20 cellular contexts compared by ENCODE assay signal in genomic region chr20:59802018-59802417, GRCh38.
"Had no signal": no experiment of that assay in that cellular context is flagged by ENCODE, and none has a peak within 500 bp of the region (broad histone marks: within the 10 kb centered on the region; RNA-seq: fewer than 3 reads in every experiment).

No MANE protein-coding gene starts in this region.

- H3K27me3 ChIP-seq: esophagus squamous epithelium, right lobe of liver, thyroid gland, upper lobe of left lung had no signal

- H3K36me3 ChIP-seq: esophagus squamous epithelium, left ventricle myocardium inferior, right lobe of liver, thyroid gland, upper lobe of left lung, WERI-Rb-1 had no signal

- H3K4me3 ChIP-seq: esophagus squamous epithelium, left ventricle myocardium inferior, mucosa of descending colon, right lobe of liver, thyroid gland, upper lobe of left lung had no signal

- DNase-seq: activated CD4-positive, alpha-beta memory T cell treated with anti-CD3 and anti-CD28 coated beads, Interleukin-2, amount 10 ng/mL, durations not matched to agents 7 days and 5 days; activated CD4-positive, alpha-beta T cell treated with anti-CD3 and anti-CD28 coated beads for 1 hour; activated CD4-positive, alpha-beta T cell treated with anti-CD3 and anti-CD28 coated beads, Interleukin-2, amount 10 ng/mL, durations not matched to agents 7 days and 5 days; activated gamma-delta T cell treated with Interleukin-2 at 50 U/mL for 16 hours; activated naive CD4-positive, alpha-beta T cell treated with anti-CD3 and anti-CD28 coated beads, Interleukin-2, amount 50 U/mL, for 16 hours; activated T-cell treated with anti-CD3 and anti-CD28 coated beads, Interleukin-2, amount 50 U/mL, for 4 hours; amniotic stem cell; cortex of kidney; endodermal cell; esophagus squamous epithelium; left ventricle myocardium inferior; mucosa of descending colon; right lobe of liver; stimulated activated CD4-positive, alpha-beta T cell treated with anti-CD3 and anti-CD28 coated beads, Interleukin-2, amount 100 ng/mL, for 48 hours; stimulated activated naive CD8-positive, alpha-beta T cell treated with anti-CD3 and anti-CD28 coated beads, Interleukin-15, Interleukin-2, amounts not matched to agents 100 U/mL and 50 U/mL, for 24 hours; T1000; thyroid gland; upper lobe of left lung; WERI-Rb-1 had no signal

- H3K4me1 ChIP-seq: esophagus squamous epithelium, left ventricle myocardium inferior, right lobe of liver, thyroid gland, upper lobe of left lung had no signal

- H3K9me3 ChIP-seq: right lobe of liver, thyroid gland had no signal

- ATAC-seq: activated T-cell treated with anti-CD3 and anti-CD28 coated beads, Interleukin-2, amount 50 U/mL, for 4 hours; activated T-helper 17 cell treated with anti-CD3 and anti-CD28 coated beads, Interleukin-2, amount 50 U/mL, for 72 hours; mucosa of descending colon; right lobe of liver; stimulated activated naive CD8-positive, alpha-beta T cell treated with anti-CD3 and anti-CD28 coated beads, Interleukin-15, Interleukin-2, amounts not matched to agents 100 U/mL and 50 U/mL, for 24 hours had no signal

- H3K27ac ChIP-seq: esophagus squamous epithelium, left ventricle myocardium inferior, right lobe of liver, thyroid gland, upper lobe of left lung, WERI-Rb-1 had no signal
